In the genomic region with DNA sequence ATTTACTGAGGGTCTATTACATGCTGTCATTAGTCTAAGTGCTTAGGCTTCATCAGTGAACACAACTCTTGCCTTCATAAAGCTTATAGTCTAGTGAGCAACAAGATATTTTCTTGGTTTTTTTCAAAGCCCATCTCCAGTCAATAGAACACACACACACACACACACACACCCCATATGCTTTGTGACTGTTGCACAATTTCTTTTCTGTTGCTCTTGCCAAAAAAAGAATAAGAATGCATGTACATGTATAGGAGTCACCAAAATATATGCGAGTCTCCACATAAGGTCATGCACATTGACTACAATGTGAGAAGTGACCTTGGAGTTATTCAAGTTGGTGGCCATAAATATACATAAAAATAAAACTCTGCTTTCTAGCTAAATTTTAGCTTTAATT, we compare ENCODE assay signal across 18 cellular contexts.
"Had no signal": no experiment of that assay in that cellular context is flagged by ENCODE, and none has a peak within 500 bp of the region (broad histone marks: within the 10 kb centered on the region; RNA-seq: fewer than 3 reads in every experiment).

No MANE protein-coding gene starts in this region.

- H3K4me1 ChIP-seq: esophagus muscularis mucosa, lower lobe of right lung, tibial artery had no signal

- H3K4me3 ChIP-seq: esophagus muscularis mucosa, lower lobe of right lung, tibial artery had no signal

- H3K9me3 ChIP-seq: esophagus muscularis mucosa, lower lobe of right lung, tibial artery had no signal

- H3K27ac ChIP-seq: esophagus muscularis mucosa, foreskin keratinocyte, lower lobe of right lung, tibial artery had no signal

- H3K36me3 ChIP-seq: esophagus muscularis mucosa, lower lobe of right lung, tibial artery had no signal

- H3K27me3 ChIP-seq: esophagus muscularis mucosa, foreskin keratinocyte, tibial artery had no signal

- DNase-seq: activated CD4-positive, alpha-beta memory T cell treated with anti-CD3 and anti-CD28 coated beads, Interleukin-2, amount 10 ng/mL, durations not matched to agents 7 days and 5 days; activated CD4-positive, alpha-beta T cell treated with anti-CD3 and anti-CD28 coated beads for 36 hours; activated naive CD4-positive, alpha-beta T cell treated with Interleukin-2 at 50 U/mL for 16 hours; activated naive CD8-positive, alpha-beta T cell treated with anti-CD3 and anti-CD28 coated beads, Interleukin-2, amount 10 ng/mL, durations not matched to agents 7 days and 5 days; activated T-cell treated with anti-CD3 and anti-CD28 coated beads, Interleukin-2, amount 50 U/mL, for 24 hours; anterior cingulate cortex; effector CD4-positive, alpha-beta T cell; hypothalamus; lower lobe of right lung; posterior cingulate gyrus; retina; stimulated activated CD4-positive, alpha-beta T cell treated with anti-CD3 and anti-CD28 coated beads, Interleukin-2, amount 100 ng/mL, for 24 hours; stimulated activated naive CD8-positive, alpha-beta T cell treated with anti-CD3 and anti-CD28 coated beads, Interleukin-15, Interleukin-2, amounts not matched to agents 100 U/mL and 50 U/mL, for 24 hours; substantia nigra; tibial artery had no signal

- ATAC-seq: activated CD4-positive, alpha-beta T cell treated with anti-CD3 and anti-CD28 coated beads for 36 hours; lower lobe of right lung; natural killer cell treated with Interleukin-12 subunit alpha and Interleukin-12 subunit beta and Interleukin-15 and Interleukin-18, amount 100 ng/mL, for 72 hours; stimulated activated naive CD8-positive, alpha-beta T cell treated with anti-CD3 and anti-CD28 coated beads, Interleukin-15, Interleukin-2, amounts not matched to agents 100 U/mL and 50 U/mL, for 24 hours had no signal
